ENCODE assay signal across 1 cellular context in genomic region chr10:47248436-47249090, GRCh38.
TF ChIP-seq lines count a peak whose summit lies in the region.

No MANE protein-coding gene starts in this region.

TF ChIP-seq in H1, 55 proteins besides CTCF, POLR2A, EP300 and RAD21:
- no peak for TF ChIP-seq EGR1 (IDR thresholded peaks at IDR 0.05; ENCODE audit: borderline replicate concordance, low read depth, low read length)
- no peak for TF ChIP-seq KDM1A (IDR thresholded peaks at IDR 0.05; ENCODE audit: borderline replicate concordance, low read length)
- TF ChIP-seq CHD2 (IDR thresholded peaks at IDR 0.05; ENCODE audit: low read length) = no peak
- no peak for TF ChIP-seq FOSL1 (IDR thresholded peaks at IDR 0.05; ENCODE audit: insufficient read depth, low read depth, low read length)
- no peak for TF ChIP-seq CREB1 (IDR thresholded peaks at IDR 0.05)
- TF ChIP-seq TAF7 (optimal IDR thresholded peaks at IDR 0.05; ENCODE audit: borderline replicate concordance, low read depth, low read length) = no peak
- TF ChIP-seq SRF (IDR thresholded peaks at IDR 0.05; ENCODE audit: low read depth, low read length) = no peak
